Comparison of ENCODE assay signal across 9 cellular contexts in the genomic region with DNA sequence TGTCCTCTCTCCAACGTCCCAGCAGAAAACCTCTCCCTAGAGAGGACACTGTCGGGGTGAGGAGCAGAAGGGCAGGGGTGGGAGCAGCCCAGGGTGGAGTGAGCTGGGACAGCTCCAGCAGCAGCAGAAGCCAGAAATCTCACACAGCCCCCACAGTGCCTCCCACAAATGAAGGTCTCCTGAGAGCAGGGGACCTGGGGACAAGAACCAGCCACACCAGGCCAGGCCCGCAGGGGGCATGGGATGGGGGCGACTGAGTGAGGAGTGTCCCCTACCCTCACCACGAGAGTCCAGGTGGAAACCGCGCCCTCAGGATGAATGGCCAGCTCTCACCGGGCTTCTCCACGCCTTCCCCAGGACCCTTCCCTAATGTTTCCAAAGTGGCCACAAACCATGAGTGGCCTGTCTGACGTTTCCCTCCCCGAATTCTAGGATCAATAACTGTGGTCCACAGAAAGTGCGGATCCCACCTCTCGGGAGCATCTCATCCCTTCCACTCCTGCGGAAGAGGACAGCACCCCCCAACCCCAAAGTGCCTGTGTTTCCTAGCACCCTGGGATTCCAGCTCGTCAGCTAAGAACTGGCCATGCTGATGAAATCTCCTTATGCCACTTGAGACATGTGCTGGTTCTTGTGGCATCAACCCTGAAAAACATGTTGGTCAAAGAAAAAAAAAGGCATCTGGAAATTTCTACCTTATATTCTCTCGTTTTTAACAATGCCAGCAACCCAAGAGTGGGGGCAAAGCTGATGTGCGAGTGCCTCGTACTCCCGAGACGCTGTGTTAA.
DNase-seq lines count a peak whose midpoint lies in the region; ATAC-seq and TF ChIP-seq lines count a peak whose summit lies in the region.
"Had no signal": no experiment of that assay in that cellular context is flagged by ENCODE, and none has a peak within 500 bp of the region (broad histone marks: within the 10 kb centered on the region; RNA-seq: fewer than 3 reads in every experiment).

No MANE protein-coding gene starts in this region.

- no peaks in the 10 kb centered on the region for H3K27me3 Mint-ChIP-seq in CD4-positive, CD25-positive, alpha-beta regulatory T cell

- H3K4me1 ChIP-seq in CD4-positive, CD25-positive, alpha-beta regulatory T cell (ENCODE audit: control insufficient read depth, insufficient read depth, low read length, poor library complexity, severe bottlenecking): peaks cover 22% of the 10 kb centered on the region
- peaks cover 12% of the 10 kb centered on the region for H3K4me1 ChIP-seq in ovary (ENCODE audit: insufficient read depth)

- peaks cover 10 to 46% (median 17%) of the 10 kb centered on the region in 4 donors for H3K4me1 Mint-ChIP-seq in CD4-positive, CD25-positive, alpha-beta regulatory T cell

- TF ChIP-seq EP300 in ovary (IDR thresholded peaks at IDR 0.05): no peak

- H3K4me3 Mint-ChIP-seq in CD4-positive, CD25-positive, alpha-beta regulatory T cell: peak overlapping the region in 1 of 4 donors; percentile 67
- H3K4me3 Mint-ChIP-seq: natural killer cell had no signal

- H3K9me3 ChIP-seq in CD4-positive, CD25-positive, alpha-beta regulatory T cell (ENCODE audit: control insufficient read depth in 2 of 2, low read length in 2 of 2): no peaks in the 10 kb centered on the region
- H3K9me3 ChIP-seq in KOPT-K1 (ENCODE audit: insufficient read depth, low read length, poor library complexity, severe bottlenecking): no peaks in the 10 kb centered on the region
- no peaks in the 10 kb centered on the region for H3K9me3 ChIP-seq in ovary

- no peak for DNase-seq in CD4-positive, CD25-positive, alpha-beta regulatory T cell
- DNase-seq in ecto neural progenitor cell (ENCODE audit: low spot score) (peak; percentile 38), ovary (peak in 4 of 5 donors; percentile 8 to 24 (median 17)), HCEC 1CT (no peak), occipital lobe (lab: John Stamatoyannopoulos, UW) (no peak)
- no peak for DNase-seq in stimulated activated CD4-positive, alpha-beta T cell treated with anti-CD3 and anti-CD28 coated beads, Interleukin-2, amount 100 ng/mL, for 24 hours
- DNase-seq: natural killer cell had no signal

- intact Hi-C loops in ovary (cut with DNase I): no loop called here

- peak overlapping the region; percentile 59 to 66 (median 65) for H3K27ac Mint-ChIP-seq in CD4-positive, CD25-positive, alpha-beta regulatory T cell

- H3K27me3 ChIP-seq in CD4-positive, CD25-positive, alpha-beta regulatory T cell (ENCODE audit: control insufficient read depth, insufficient read depth, low read length): no peaks in the 10 kb centered on the region
- H3K27me3 ChIP-seq in ovary: no peaks in the 10 kb centered on the region

- H3K36me3 Mint-ChIP-seq in CD4-positive, CD25-positive, alpha-beta regulatory T cell: no peaks in the 10 kb centered on the region
- H3K36me3 Mint-ChIP-seq: natural killer cell had no signal

- H3K36me3 ChIP-seq in CD4-positive, CD25-positive, alpha-beta regulatory T cell (ENCODE audit: control insufficient read depth, insufficient read depth, low read length): peaks cover 3% of the 10 kb centered on the region
- peaks cover 34% of the 10 kb centered on the region for H3K36me3 ChIP-seq in KOPT-K1 (ENCODE audit: insufficient read depth, low read length)
- no peaks in the 10 kb centered on the region for H3K36me3 ChIP-seq in ovary

- TF ChIP-seq POLR2A in ovary (IDR thresholded peaks at IDR 0.05): no peak

- WGBS in ovary, 3 donors: 88 to 89% (median 89%) methylated on average over 20 of the region's 20 CpGs

- no peak overlapping the region for H3K4me3 ChIP-seq in CD4-positive, CD25-positive, alpha-beta regulatory T cell (ENCODE audit: low read depth, low read length)
- H3K4me3 ChIP-seq in ovary: no peak overlapping the region

- no peaks in the 10 kb centered on the region for H3K9me3 Mint-ChIP-seq in CD4-positive, CD25-positive, alpha-beta regulatory T cell
- H3K9me3 Mint-ChIP-seq: natural killer cell had no signal

- no peak for ATAC-seq in CD4-positive, CD25-positive, alpha-beta regulatory T cell (ENCODE audit: low read depth in 2 of 2)
- ATAC-seq in HG02623 (IDR thresholded peaks at IDR 0.05; ENCODE audit: unreplicated experiment): no peak
- ATAC-seq: natural killer cell had no signal

- H3K27ac ChIP-seq in CD4-positive, CD25-positive, alpha-beta regulatory T cell (ENCODE audit: insufficient read depth, low read length, poor library complexity, severe bottlenecking): no peak overlapping the region
- H3K27ac ChIP-seq in KOPT-K1 (ENCODE audit: low read depth, low read length, poor library complexity, severe bottlenecking) (peak overlapping the region; percentile 27), ovary (no peak overlapping the region)

- no peak for TF ChIP-seq CTCF in ovary (IDR thresholded peaks at IDR 0.05)

Comparison
In these comparisons a context has a peak if more than half of its experiments do, and no peak if none do; other contexts are left out.
1. DNase-seq: peak in ecto neural progenitor cell (single experiment) and ovary (4 of 5); none in CD4-positive, CD25-positive, alpha-beta regulatory T cell (0 of 3), HCEC 1CT (single experiment), occipital lobe (single experiment) and stimulated activated CD4-positive, alpha-beta T cell treated with anti-CD3 and anti-CD28 coated beads, Interleukin-2, amount 100 ng/mL, for 24 hours (0 of 2).